In the genomic region with DNA sequence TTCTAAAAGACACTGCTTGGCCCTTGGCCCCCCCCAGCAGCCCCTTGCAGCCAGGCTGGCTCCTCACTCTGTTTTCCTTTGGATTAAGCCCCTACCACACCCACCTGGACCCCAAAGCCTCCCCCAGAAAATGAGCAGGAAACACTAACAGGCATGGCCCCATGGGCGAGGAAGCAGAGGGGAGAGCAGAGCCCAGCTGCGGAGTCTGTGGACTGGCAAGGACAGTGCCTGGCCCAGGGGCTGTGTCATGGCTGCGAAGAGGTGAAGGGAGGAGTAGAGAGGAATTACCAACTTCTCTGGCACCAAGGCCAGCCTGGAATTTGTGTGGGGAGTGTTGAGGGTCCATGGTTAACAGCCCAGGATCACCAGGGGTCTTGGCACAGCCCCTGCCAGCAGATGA, we compare ENCODE assay signal across 18 cellular contexts.
"Had no signal": no experiment of that assay in that cellular context is flagged by ENCODE, and none has a peak within 500 bp of the region (broad histone marks: within the 10 kb centered on the region; RNA-seq: fewer than 3 reads in every experiment).

No MANE protein-coding gene starts in this region.

- H3K36me3 ChIP-seq: sigmoid colon had no signal

- DNase-seq: effector CD8-positive, alpha-beta T cell; foreskin melanocyte; left colon; left ventricle myocardium superior; mucosa of descending colon; naive thymus-derived CD8-positive, alpha-beta T cell; retina; stimulated activated naive CD4-positive, alpha-beta T cell; stomach; trophoblast cell had no signal

- H3K9me3 Mint-ChIP-seq: naive thymus-derived CD8-positive, alpha-beta T cell; neural crest cell had no signal

- H2AFZ ChIP-seq: parathyroid adenoma had no signal

- H3K4me3 ChIP-seq: coronary artery, dorsolateral prefrontal cortex, heart left ventricle, mucosa of descending colon, psoas muscle, sigmoid colon, skin epidermis, stomach had no signal

- H3K79me2 ChIP-seq: parathyroid adenoma had no signal

- H3K27ac ChIP-seq: coronary artery, heart left ventricle, parathyroid adenoma, psoas muscle, sigmoid colon, stomach had no signal

- H3K4me3 Mint-ChIP-seq: naive thymus-derived CD8-positive, alpha-beta T cell; neural crest cell had no signal

- H3K27me3 Mint-ChIP-seq: naive thymus-derived CD8-positive, alpha-beta T cell had no signal

- ATAC-seq: heart left ventricle; left colon; left ventricle myocardium superior; mucosa of descending colon; naive thymus-derived CD8-positive, alpha-beta T cell had no signal

- H3K27me3 ChIP-seq: dorsolateral prefrontal cortex, heart left ventricle, sigmoid colon, stomach had no signal

- H3K4me1 ChIP-seq: psoas muscle, sigmoid colon had no signal

- H3K9me3 ChIP-seq: heart left ventricle, mucosa of descending colon, psoas muscle, sigmoid colon, stomach had no signal
